9 cellular contexts compared by ENCODE assay signal in genomic region chr9:104682642-104683041, GRCh38. TPM values are rescaled to one million over a fixed set of nuclear protein-coding genes. Genes with fewer than 3 reads are reported as not detected.
DNase-seq lines count a peak whose midpoint lies in the region; ATAC-seq and TF ChIP-seq lines count a peak whose summit lies in the region.
"Had no signal": no experiment of that assay in that cellular context is flagged by ENCODE, and none has a peak within 500 bp of the region (broad histone marks: within the 10 kb centered on the region; RNA-seq: fewer than 3 reads in every experiment).

No MANE protein-coding gene starts in this region.

- H3K27ac Mint-ChIP-seq in activated T-cell treated with anti-CD3 and anti-CD28 coated beads, Interleukin-2, amount 50 U/mL, for 72 hours, result no peak overlapping the region

- no peaks in the 10 kb centered on the region for H3K9me3 Mint-ChIP-seq in activated T-cell treated with anti-CD3 and anti-CD28 coated beads, Interleukin-2, amount 50 U/mL, for 72 hours

- ATAC-seq in activated T-cell treated with anti-CD3 and anti-CD28 coated beads, Interleukin-2, amount 50 U/mL, for 72 hours (replicated peaks in 1 of 2), result peak; percentile 23 to 43

- H3K27me3 Mint-ChIP-seq in activated T-cell treated with anti-CD3 and anti-CD28 coated beads, Interleukin-2, amount 50 U/mL, for 72 hours (ENCODE audit: low read depth), result no peaks in the 10 kb centered on the region

- no peak for TF ChIP-seq CTCF in coronary artery (IDR thresholded peaks at IDR 0.05)

- no peak overlapping the region for H3K4me3 Mint-ChIP-seq in activated T-cell treated with anti-CD3 and anti-CD28 coated beads, Interleukin-2, amount 50 U/mL, for 72 hours

- no peak overlapping the region for H3K4me3 ChIP-seq in coronary artery

- in situ Hi-C loops in KBM-7 (cut with MboI; ENCODE audit: low pct_unique_long_range_greater_than_20kb, low sequenced_read_pairs), result no loop called here

- peak in 1 of 2 donors; percentile 0 for DNase-seq in activated T-cell treated with anti-CD3 and anti-CD28 coated beads, Interleukin-2, amount 50 U/mL, for 72 hours
- no peak for DNase-seq in activated T-cell treated with anti-CD3 and anti-CD28 coated beads for 4 hours
- DNase-seq in H4 (ENCODE audit: low spot score), result peak; percentile 51
- peak; percentile 77 for DNase-seq in KBM-7
- DNase-seq in NOMO-1 treated with DMSO at 0.1 percent for 48 hours (lab: John Stamatoyannopoulos, UW; ENCODE audit: unreplicated experiment), result peak; percentile 65
- peak; percentile 59 for DNase-seq in cerebellar cortex (ENCODE audit: low spot score)
- peak; percentile 22 for DNase-seq in middle frontal gyrus (ENCODE audit: extremely low spot score, low spot score)
- no peak for DNase-seq in coronary artery (ENCODE audit: low spot score)

- no peak overlapping the region for H3K27ac ChIP-seq in coronary artery

- no peaks in the 10 kb centered on the region for H3K4me1 Mint-ChIP-seq in activated T-cell treated with anti-CD3 and anti-CD28 coated beads, Interleukin-2, amount 50 U/mL, for 72 hours (ENCODE audit: low read depth)

- H3K36me3 Mint-ChIP-seq in activated T-cell treated with anti-CD3 and anti-CD28 coated beads, Interleukin-2, amount 50 U/mL, for 72 hours (ENCODE audit: insufficient read depth in 2 of 2), result no peaks in the 10 kb centered on the region

RNA-seq across cellular contexts. Expression of gene OR13D1, which starts 11.7 kb away (rescaled TPM):
- not detected for total RNA-seq in activated T-cell treated with anti-CD3 and anti-CD28 coated beads, Interleukin-2, amount 50 U/mL, for 72 hours
- total RNA-seq in H4 (2014; rRNA removed; shearing (Covaris generic)), result not detected in 2 replicates
- total RNA-seq: urinary bladder had no signal

Comparison
In these comparisons a context has a peak if more than half of its experiments do, and no peak if none do; other contexts are left out.
1. DNase-seq: peak in H4 (single experiment), KBM-7 (single experiment), NOMO-1 treated with DMSO at 0.1 percent for 48 hours (single experiment), cerebellar cortex (single experiment) and middle frontal gyrus (single experiment); none in activated T-cell treated with anti-CD3 and anti-CD28 coated beads for 4 hours (single experiment) and coronary artery (single experiment).